9 cellular contexts compared by ENCODE assay signal in the genomic region with DNA sequence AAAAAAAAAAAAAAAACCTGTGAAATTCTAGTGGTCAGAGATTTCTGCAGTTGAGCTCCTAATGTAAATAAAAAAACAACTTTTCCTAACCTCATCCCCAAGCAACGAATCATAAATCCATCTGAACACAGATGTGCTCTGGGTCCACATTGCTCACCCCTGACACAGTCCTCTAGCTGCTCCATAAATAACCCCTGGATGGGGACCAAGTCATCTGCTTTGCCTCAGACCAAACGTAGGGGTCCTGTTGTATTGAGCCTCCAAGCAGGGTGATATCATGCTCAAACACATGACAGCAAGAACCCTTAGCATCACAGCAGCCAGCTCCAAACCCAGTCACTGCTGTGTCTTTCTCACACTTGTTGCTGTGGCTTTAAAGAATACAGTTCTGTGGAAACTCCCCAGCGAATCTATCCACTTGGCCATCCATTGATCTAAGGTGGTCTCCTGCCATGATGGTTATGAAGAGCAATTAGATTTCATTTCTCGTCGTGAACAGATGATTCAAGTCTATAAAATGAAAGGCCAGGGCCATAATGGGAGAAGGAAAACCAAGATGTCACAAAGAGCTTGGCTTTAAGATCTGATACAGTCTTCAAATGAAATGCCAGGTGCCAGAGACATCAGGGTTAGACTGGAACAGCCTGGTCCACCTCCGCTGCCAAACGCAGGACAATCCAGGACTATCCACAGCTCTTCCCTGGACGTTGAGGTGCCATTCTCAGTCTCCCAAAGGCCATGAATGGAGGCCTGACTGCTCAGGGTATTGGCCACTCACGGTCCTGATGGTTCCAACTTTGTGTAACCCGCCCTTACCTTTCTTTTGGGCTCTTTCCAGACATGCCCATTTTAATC. TPM values are rescaled to one million over a fixed set of nuclear protein-coding genes. Genes with fewer than 3 reads are reported as not detected.
A peak's percentile ranks its signal among the peaks of the same experiment; 100 is the strongest.
DNase-seq lines count a peak whose midpoint lies in the region; ATAC-seq, FAIRE-seq and TF ChIP-seq lines count a peak whose summit lies in the region.
"Had no signal": no experiment of that assay in that cellular context is flagged by ENCODE, and none has a peak within 500 bp of the region (broad histone marks: within the 10 kb centered on the region; RNA-seq: fewer than 3 reads in every experiment).

No MANE protein-coding gene starts in this region.

- H4K20me1 ChIP-seq in keratinocyte (ENCODE audit: control insufficient read depth, extremely low read depth, insufficient read depth, low read length) = no peaks in the 10 kb centered on the region

- H3K4me1 ChIP-seq in keratinocyte (ENCODE audit: control insufficient read depth, extremely low read depth, insufficient read depth, low read length) = peaks cover 44% of the 10 kb centered on the region
- peaks cover 78 to 100% (median 90%) of the 10 kb centered on the region in 4 donors for H3K4me1 ChIP-seq in stomach

- H3K36me3 ChIP-seq in keratinocyte (ENCODE audit: control insufficient read depth in 2 of 2, extremely low read depth in 1 of 2, insufficient read depth in 2 of 2, low read length in 2 of 2) = no peaks in the 10 kb centered on the region
- no peaks in the 10 kb centered on the region for H3K36me3 ChIP-seq in stomach

- BruUV-seq in MCF 10A (replicated peaks; lab: Mats Ljungman, UMichigan) = no TSS peak

- 68 to 75% (median 70%) methylated on average over 10 of the region's 10 CpGs for WGBS in stomach, 5 donors

- H3K79me2 ChIP-seq in keratinocyte (ENCODE audit: control insufficient read depth, insufficient read depth, low read length) = peaks cover 60% of the 10 kb centered on the region

- H3K4me1 Mint-ChIP-seq in MCF 10A (ENCODE audit: insufficient read depth, unreplicated experiment) = peaks cover 52% of the 10 kb centered on the region
- peaks cover 0 to 1% (median 0%) of the 10 kb centered on the region in 3 donors for H3K4me1 Mint-ChIP-seq in T-cell
- H3K4me1 Mint-ChIP-seq in naive thymus-derived CD8-positive, alpha-beta T cell = peaks cover 0 to 20% (median 0%) of the 10 kb centered on the region in 4 donors

- CTCF ChIA-PET in MCF 10A (lab: Yijun Ruan, JAX) (interaction anchor here (1.3 kb wide), 1 partner anchor 77 kb away, joined by 3 read pairs; no protein-coding TSS in a partner anchor), T-cell (lab: Charles Lee) (no interaction called here)

- no peak overlapping the region for H3K4me3 ChIP-seq in HFF-Myc (replicated peaks; ENCODE audit: low read depth, low read length)
- H3K4me3 ChIP-seq in keratinocyte (ENCODE audit: control insufficient read depth in 2 of 3, extremely low read depth in 1 of 3, insufficient read depth in 2 of 3, low read depth in 1 of 3, low read length in 3 of 3) = no peak overlapping the region
- no peak overlapping the region for H3K4me3 ChIP-seq in stomach

- H3K9ac ChIP-seq in keratinocyte (ENCODE audit: control insufficient read depth, extremely low read depth, insufficient read depth, low read length) = peak overlapping the region; percentile 66

- ATAC-seq in GM19452 (IDR thresholded peaks at IDR 0.05; ENCODE audit: unreplicated experiment) = no peak
- ATAC-seq in T-cell (replicated peaks in 1 of 4) = no peak
- ATAC-seq in naive thymus-derived CD8-positive, alpha-beta T cell = no peak
- ATAC-seq: activated naive CD4-positive, alpha-beta T cell treated with anti-CD3 and anti-CD28 coated beads, Interleukin-2, amount 50 U/mL, for 72 hours had no signal

- H3K4me3 Mint-ChIP-seq in MCF 10A (ENCODE audit: unreplicated experiment) (peak overlapping the region; percentile 67), T-cell (no peak overlapping the region)
- H3K4me3 Mint-ChIP-seq in naive thymus-derived CD8-positive, alpha-beta T cell = no peak overlapping the region

- H3K27me3 ChIP-seq in keratinocyte (ENCODE audit: control insufficient read depth, extremely low read depth, insufficient read depth, low read length) (no peaks in the 10 kb centered on the region), stomach (no peaks in the 10 kb centered on the region)

- H3K27ac ChIP-seq in keratinocyte (ENCODE audit: control insufficient read depth, insufficient read depth, low read length) (peak overlapping the region; percentile 92), stomach (peak overlapping the region; percentile 28 to 93 (median 84))

- peak overlapping the region; percentile 91 for H3K4me2 ChIP-seq in keratinocyte (ENCODE audit: control insufficient read depth, extremely low read depth, insufficient read depth, low read depth, low read length)

- H3K9me3 ChIP-seq in keratinocyte (ENCODE audit: control insufficient read depth, low read depth, low read length) (no peaks in the 10 kb centered on the region), stomach (no peaks in the 10 kb centered on the region)

- TF ChIP-seq CTCF in HFF-Myc (IDR thresholded peaks at IDR 0.05; ENCODE audit: low read depth, low read length, missing control alignments) (no peak), MCF 10A (IDR thresholded peaks at IDR 0.05; ENCODE audit: unreplicated experiment) (no peak), keratinocyte (optimal IDR thresholded peaks at IDR 0.05 in 1 of 3, IDR thresholded peaks at IDR 0.05 in 1 of 3, conservative IDR thresholded peaks at IDR 0.05 in 1 of 3; ENCODE audit: extremely low read depth in 1 of 3, insufficient read depth in 2 of 3, low read length in 3 of 3) (no peak), stomach (IDR thresholded peaks at IDR 0.05) (no peak)

- dilution Hi-C loops in keratinocyte (cut with MboI; ENCODE audit: extremely low pct_ligation_motif_present, low sequenced_read_pairs) = no loop called here

- DNase-seq in HFF-Myc (ENCODE audit: extremely low read depth, low read depth) (peak; percentile 90), MCF 10A (ENCODE audit: unreplicated experiment) (peak; percentile 56), keratinocyte (ENCODE audit: low read depth, low spot score) (no peak), stomach (no peak), T-cell (no peak), NCI-H1417 (lab: John Stamatoyannopoulos, UW) (no peak)
- no peak for DNase-seq in naive thymus-derived CD8-positive, alpha-beta T cell

- H2AFZ ChIP-seq in keratinocyte (ENCODE audit: control insufficient read depth, low read length) = no peak overlapping the region

- H3K27me3 Mint-ChIP-seq in MCF 10A (ENCODE audit: insufficient read depth, unreplicated experiment) (no peaks in the 10 kb centered on the region), T-cell (no peaks in the 10 kb centered on the region)
- H3K27me3 Mint-ChIP-seq in naive thymus-derived CD8-positive, alpha-beta T cell = peaks cover 0 to 6% (median 0%) of the 10 kb centered on the region in 5 donors

- intact Hi-C loops in MCF 10A (cut with micrococcal nuclease) = loop anchor here (5.0 kb wide), 1 partner anchor 40 kb away; a partner anchor contains a TSS
- intact Hi-C loops in stomach (cut with DNase I; ENCODE audit: low total_unique reads) = no loop called here

- peak overlapping the region; percentile 90 for H3K27ac Mint-ChIP-seq in MCF 10A (ENCODE audit: low read depth, unreplicated experiment)
- H3K27ac Mint-ChIP-seq in T-cell = no peak overlapping the region
- H3K27ac Mint-ChIP-seq in naive thymus-derived CD8-positive, alpha-beta T cell = no peak overlapping the region
- H3K27ac Mint-ChIP-seq: activated naive CD4-positive, alpha-beta T cell treated with anti-CD3 and anti-CD28 coated beads, Interleukin-2, amount 50 U/mL, for 72 hours had no signal

- H3K9me3 Mint-ChIP-seq in MCF 10A (ENCODE audit: unreplicated experiment) (no peaks in the 10 kb centered on the region), T-cell (no peaks in the 10 kb centered on the region)
- no peaks in the 10 kb centered on the region for H3K9me3 Mint-ChIP-seq in naive thymus-derived CD8-positive, alpha-beta T cell
- H3K9me3 Mint-ChIP-seq: activated naive CD4-positive, alpha-beta T cell treated with anti-CD3 and anti-CD28 coated beads, Interleukin-2, amount 50 U/mL, for 72 hours had no signal

- TF ChIP-seq EP300 in stomach (IDR thresholded peaks at IDR 0.05) = no peak

- no peak for TF ChIP-seq POLR2A in stomach (IDR thresholded peaks at IDR 0.05)

- FAIRE-seq in keratinocyte (lab: Jason Lieb, UNC) = no peak

- H3K36me3 Mint-ChIP-seq in MCF 10A (ENCODE audit: insufficient read depth, unreplicated experiment) (peaks cover 6% of the 10 kb centered on the region), T-cell (no peaks in the 10 kb centered on the region)
- H3K36me3 Mint-ChIP-seq in naive thymus-derived CD8-positive, alpha-beta T cell = no peaks in the 10 kb centered on the region
- H3K36me3 Mint-ChIP-seq: activated naive CD4-positive, alpha-beta T cell treated with anti-CD3 and anti-CD28 coated beads, Interleukin-2, amount 50 U/mL, for 72 hours had no signal

- POLR2A ChIA-PET in MCF 10A (lab: Yijun Ruan, JAX) = interaction anchor here (0.6 to 5.2 kb wide), 9 partner anchors 8 to 88 kb away, joined by 3 to 72 read pairs (median 3); a partner anchor contains a TSS
- POLR2A ChIA-PET in T-cell (lab: Charles Lee) = no interaction called here
- POLR2A ChIA-PET in naive thymus-derived CD8-positive, alpha-beta T cell (lab: Charles Lee) = no interaction called here

- H3K9me1 ChIP-seq in keratinocyte (ENCODE audit: control insufficient read depth, extremely low read depth, insufficient read depth, low read length) = peaks cover 9% of the 10 kb centered on the region

RNA-seq across cellular contexts. Expression of a gene that starts 39.0 kb away (rescaled TPM):
- 48.1 and 50.9 TPM in 2 replicates for total RNA-seq in MCF 10A (2022)
- polyA plus RNA-seq in keratinocyte = 10.4 to 13.8 TPM (median 12.6 TPM) in 3 replicates
- polyA plus RNA-seq in keratinocyte (2011; ENCODE audit: low read depth) = 14.3 TPM
- polyA plus RNA-seq in keratinocyte (2011; cell fraction: cytosol; rRNA removed) = 5.1 and 6.1 TPM in 2 replicates
- polyA plus RNA-seq in keratinocyte (2011; cell fraction: nucleus; rRNA removed) = 46.9 and 56.0 TPM in 2 replicates
- polyA plus RNA-seq in keratinocyte (2012; ENCODE audit: low replicate concordance) = 7.2 and 16.5 TPM in 2 replicates
- polyA minus RNA-seq in keratinocyte = 13.5 to 33.2 TPM (median 21.9 TPM) in 3 replicates
- 5.2 TPM for polyA minus RNA-seq in keratinocyte (2011; cell fraction: cytosol; rRNA and poly(A)+ RNA removed)
- 15.9 and 22.5 TPM in 2 replicates for polyA minus RNA-seq in keratinocyte (2011; cell fraction: nucleus; rRNA and poly(A)+ RNA removed)
- total RNA-seq in stomach = 100 to 1,000 TPM in 3 of 5 donors, 10 to 100 TPM in 2; 74.2 to 179 (median 120) TPM
- polyA plus RNA-seq in stomach = 10 to 100 TPM in 2 of 3 donors, 1 to 10 TPM in 1; 9.9 to 22.0 (median 13.0) TPM
- total RNA-seq in T-cell = 1 to 10 TPM in 4 of 5 donors, under 1 TPM in 1; 0.40 to 2.1 (median 2.0) TPM
- total RNA-seq in naive thymus-derived CD8-positive, alpha-beta T cell = 1 to 10 TPM; 2.5 to 2.6 TPM
- under 1 TPM; 0.20 to 0.66 (median 0.59) TPM for polyA plus RNA-seq in naive thymus-derived CD8-positive, alpha-beta T cell

Comparison
In these comparisons a context has a peak if more than half of its experiments do, and no peak if none do; other contexts are left out.
1. DNase-seq: peak in HFF-Myc (single experiment) and MCF 10A (single experiment); none in keratinocyte (single experiment), stomach (single experiment), T-cell (0 of 34), naive thymus-derived CD8-positive, alpha-beta T cell (0 of 10) and NCI-H1417 (0 of 3).
2. RNA of a gene that starts 39.0 kb away (total RNA-seq): 74.2 to 179 TPM in stomach and 48.1 to 50.9 TPM in MCF 10A; 2.5 to 2.6 TPM in naive thymus-derived CD8-positive, alpha-beta T cell and 0.40 to 2.1 TPM in T-cell; every median in the first group is over 10 times any median in the second.